8 cellular contexts compared by ENCODE assay signal in the genomic region with DNA sequence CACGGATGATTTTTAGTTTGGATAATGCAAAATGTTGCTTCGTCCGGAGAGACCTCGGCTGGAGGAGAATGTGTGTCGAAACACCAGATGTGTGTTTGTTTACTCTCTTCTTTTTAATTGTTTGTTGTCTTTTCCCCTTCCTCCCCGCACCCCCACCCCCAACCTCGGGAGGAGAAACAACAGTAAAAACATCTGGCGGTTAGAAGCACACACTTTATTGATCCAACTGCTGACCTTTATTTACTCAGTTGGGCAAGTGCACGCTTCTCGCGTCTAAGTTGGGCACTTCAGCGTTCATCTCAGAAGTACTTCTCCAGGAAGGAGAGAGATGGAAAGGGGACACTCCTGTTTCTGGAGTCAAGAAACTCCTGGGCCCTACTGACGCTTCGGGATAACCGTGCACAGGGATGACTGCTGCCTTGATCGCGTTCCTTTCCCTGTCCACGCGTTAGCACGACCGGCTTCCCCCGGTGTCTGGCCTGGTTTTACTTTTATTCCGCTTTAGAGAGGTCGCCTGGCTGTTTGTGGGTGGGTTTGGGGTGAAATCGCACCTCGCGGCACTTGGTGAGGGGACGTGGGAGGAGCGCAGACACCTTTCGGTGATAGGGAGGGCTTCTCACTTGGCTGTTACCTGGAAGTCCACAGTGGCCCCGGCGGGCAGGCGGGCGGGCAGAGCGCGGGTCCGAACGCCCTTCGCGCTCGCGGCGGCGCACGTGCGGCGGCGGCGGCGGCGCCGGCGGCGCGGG.
A peak's percentile ranks its signal among the peaks of the same experiment; 100 is the strongest.
DNase-seq lines count a peak whose midpoint lies in the region; ATAC-seq and TF ChIP-seq lines count a peak whose summit lies in the region.

No MANE protein-coding gene starts in this region.

- TF ChIP-seq CTCF in cardiac muscle cell (IDR thresholded peaks at IDR 0.05; ENCODE audit: low read depth, low read length) (no peak), PC-3 (conservative IDR thresholded peaks at IDR 0.05; ENCODE audit: low read depth, low read length) (no peak), esophagus muscularis mucosa (IDR thresholded peaks at IDR 0.05) (no peak), neural progenitor cell (IDR thresholded peaks at IDR 0.05) (no peak), BE2C (IDR thresholded peaks at IDR 0.05; ENCODE audit: low read depth, low read length) (no peak)

- H3K4me2 ChIP-seq in PC-3 (ENCODE audit: low read length) (peak overlapping the region; percentile 80), neural progenitor cell (peak overlapping the region; percentile 89)

- H3K27ac ChIP-seq in cardiac muscle cell = no peak overlapping the region
- H3K27ac ChIP-seq in PC-3 (ENCODE audit: low read length) = no peak overlapping the region
- peak overlapping the region; percentile 97 to 98 (median 98) for H3K27ac ChIP-seq in esophagus muscularis mucosa (replicated peaks in 1 of 4)
- H3K27ac ChIP-seq in neural progenitor cell = no peak overlapping the region

- peak overlapping the region; percentile 96 for H3K4me3 Mint-ChIP-seq in neural progenitor cell

- no peaks in the 10 kb centered on the region for H3K9me3 Mint-ChIP-seq in neural progenitor cell

- H3K9me3 ChIP-seq in cardiac muscle cell (ENCODE audit: low read depth) (no peaks in the 10 kb centered on the region), PC-3 (ENCODE audit: low read length) (no peaks in the 10 kb centered on the region), esophagus muscularis mucosa (no peaks in the 10 kb centered on the region), neural progenitor cell (ENCODE audit: low read depth) (no peaks in the 10 kb centered on the region), BE2C (no peaks in the 10 kb centered on the region)

- H4K20me1 ChIP-seq in PC-3 (ENCODE audit: low read length) = no peaks in the 10 kb centered on the region
- H4K20me1 ChIP-seq in neural progenitor cell (ENCODE audit: low read depth) = peaks cover 32% of the 10 kb centered on the region

- H3F3A ChIP-seq in PC-3 (ENCODE audit: low read length, unreplicated experiment) (no peaks in the 10 kb centered on the region), neural progenitor cell (ENCODE audit: low read depth) (peaks cover 10% of the 10 kb centered on the region)

- no peak overlapping the region for H3K9ac ChIP-seq in PC-3 (ENCODE audit: low read length)
- H3K9ac ChIP-seq in neural progenitor cell = no peak overlapping the region

- H3K4me1 Mint-ChIP-seq in neural progenitor cell = peaks cover 32% of the 10 kb centered on the region

- intact Hi-C loops in Right ventricle myocardium inferior (cut with DNase I) = loop anchor here (5.0 kb wide), 2 partner anchors 325 to 445 kb away; a partner anchor contains a TSS
- intact Hi-C loops in PC-3 (cut with micrococcal nuclease) = no loop called here
- intact Hi-C loops in esophagus muscularis mucosa (cut with DNase I) = loop anchor here (10.0 kb wide), 1 partner anchor 858 kb away; no protein-coding TSS in a partner anchor

- ATAC-seq in Right ventricle myocardium inferior (no peak), PC-3 (no peak), GM21737 (IDR thresholded peaks at IDR 0.05; ENCODE audit: unreplicated experiment) (no peak), HG02981 (IDR thresholded peaks at IDR 0.05; ENCODE audit: unreplicated experiment) (no peak)

- peaks cover 100% of the 10 kb centered on the region for H3K27me3 ChIP-seq in cardiac muscle cell
- peaks cover 59% of the 10 kb centered on the region for H3K27me3 ChIP-seq in PC-3 (ENCODE audit: low read length)
- H3K27me3 ChIP-seq in esophagus muscularis mucosa = peaks cover 0 to 30% (median 0%) of the 10 kb centered on the region in 4 donors
- peaks cover 100% of the 10 kb centered on the region for H3K27me3 ChIP-seq in neural progenitor cell
- H3K27me3 ChIP-seq in BE2C = peaks cover 62% of the 10 kb centered on the region

- H3K4me1 ChIP-seq in cardiac muscle cell (ENCODE audit: low read depth) (peaks cover 2% of the 10 kb centered on the region), PC-3 (ENCODE audit: insufficient read depth, low read length) (no peaks in the 10 kb centered on the region), esophagus muscularis mucosa (peaks cover 28 to 56% (median 50%) of the 10 kb centered on the region in 4 donors), neural progenitor cell (peaks cover 15% of the 10 kb centered on the region), BE2C (no peaks in the 10 kb centered on the region)

- CTCF ChIA-PET in PC-3 (lab: Charles Lee) = no interaction called here

- POLR2A ChIA-PET in PC-3 (lab: Charles Lee; ENCODE audit: unreplicated experiment) = no interaction called here

- no peaks in the 10 kb centered on the region for H3K36me3 Mint-ChIP-seq in neural progenitor cell

- H2AFZ ChIP-seq in PC-3 (ENCODE audit: low read length) = no peak overlapping the region
- no peak overlapping the region for H2AFZ ChIP-seq in neural progenitor cell (replicated peaks)

- no peak for TF ChIP-seq EP300 in esophagus muscularis mucosa (IDR thresholded peaks at IDR 0.05)

- H3K79me2 ChIP-seq in PC-3 (ENCODE audit: low read length) = no peaks in the 10 kb centered on the region
- no peaks in the 10 kb centered on the region for H3K79me2 ChIP-seq in neural progenitor cell (ENCODE audit: low read depth)

- 2% methylated on average over 22 of the region's 55 CpGs for WGBS in esophagus muscularis mucosa

- no TSS peak for BruUV-seq in PC-3 (replicated peaks; lab: Mats Ljungman, UMichigan)

- no peak overlapping the region for H3K27ac Mint-ChIP-seq in neural progenitor cell

- peaks cover 37% of the 10 kb centered on the region for H3K27me3 Mint-ChIP-seq in neural progenitor cell (ENCODE audit: insufficient read depth, low read depth)

- H3K36me3 ChIP-seq in cardiac muscle cell (no peaks in the 10 kb centered on the region), PC-3 (ENCODE audit: low read depth, low read length) (no peaks in the 10 kb centered on the region), esophagus muscularis mucosa (no peaks in the 10 kb centered on the region), neural progenitor cell (no peaks in the 10 kb centered on the region), BE2C (no peaks in the 10 kb centered on the region)

- H3K4me3 ChIP-seq in cardiac muscle cell (peak overlapping the region; percentile 54), PC-3 (ENCODE audit: low read length) (no peak overlapping the region), esophagus muscularis mucosa (peak overlapping the region; percentile 83 to 90 (median 85)), neural progenitor cell (peak overlapping the region; percentile 58), BE2C (ENCODE audit: low read depth, low read length) (no peak overlapping the region)

- H3K9me2 ChIP-seq in PC-3 (replicated peaks; ENCODE audit: low read length) = no peaks in the 10 kb centered on the region

- DNase-seq in cardiac muscle cell (ENCODE audit: low read depth in 1 of 2, low spot score in 1 of 2) (peak; percentile 24 to 26), Right ventricle myocardium inferior (ENCODE audit: missing footprints) (no peak), PC-3 (no peak), esophagus muscularis mucosa (ENCODE audit: extremely low spot score) (no peak), neural progenitor cell (ENCODE audit: low spot score) (peak; percentile 41), BE2C (no peak)

- TF ChIP-seq POLR2A in esophagus muscularis mucosa (IDR thresholded peaks at IDR 0.05; ENCODE audit: low read depth) = no peak

Comparison
In these comparisons a context has a peak if more than half of its experiments do, and no peak if none do; other contexts are left out.
1. DNase-seq: peak in cardiac muscle cell (2 of 2) and neural progenitor cell (single experiment); none in Right ventricle myocardium inferior (single experiment), PC-3 (single experiment), esophagus muscularis mucosa (single experiment) and BE2C (single experiment).
2. H3K27ac ChIP-seq: peak in esophagus muscularis mucosa (4 of 4); none in cardiac muscle cell (single experiment), PC-3 (single experiment) and neural progenitor cell (single experiment).
3. H3K4me3 ChIP-seq: peak in cardiac muscle cell (single experiment), esophagus muscularis mucosa (4 of 4) and neural progenitor cell (single experiment); none in PC-3 (single experiment) and BE2C (single experiment).